14 cellular contexts compared by ENCODE assay signal in the genomic region with DNA sequence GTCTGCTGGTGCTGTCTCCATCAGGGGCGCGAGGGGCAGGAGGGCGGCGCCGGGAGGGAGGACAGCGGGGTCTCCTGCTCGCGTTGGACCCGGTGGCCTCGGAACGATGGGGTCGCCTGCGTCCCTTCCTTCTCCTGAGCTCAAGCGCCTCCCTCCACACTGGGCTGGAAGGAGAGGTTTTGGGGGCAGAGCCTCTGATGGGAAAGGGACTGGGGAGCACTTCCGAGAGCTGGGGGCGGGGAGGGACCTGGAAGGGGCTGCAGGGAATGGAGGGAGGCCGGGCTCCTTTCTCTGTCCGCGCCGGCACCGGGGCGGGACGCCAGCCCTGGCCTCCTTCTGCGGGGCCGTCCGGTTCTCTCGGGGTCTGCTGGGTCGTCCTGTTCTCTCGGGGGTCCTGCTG. TPM values are rescaled to one million over a fixed set of nuclear protein-coding genes. Genes with fewer than 3 reads are reported as not detected.
"Had no signal": no experiment of that assay in that cellular context is flagged by ENCODE, and none has a peak within 500 bp of the region (broad histone marks: within the 10 kb centered on the region; RNA-seq: fewer than 3 reads in every experiment).

No MANE protein-coding gene starts in this region.

RNA-seq across cellular contexts. Expression of a gene that starts 4.0 kb away (rescaled TPM):
- total RNA-seq: stomach, subcutaneous adipose tissue, suprapubic skin, temporal lobe, thoracic aorta, thyroid gland, tibial nerve, transverse colon, upper lobe of left lung, upper lobe of right lung, ureter, urinary bladder, uterus, vagina had no signal
- polyA plus RNA-seq: stomach, urinary bladder had no signal
